Comparison of ENCODE assay signal across 27 cellular contexts in genomic region chr2:71554706-71555056, GRCh38.
"Had no signal": no experiment of that assay in that cellular context is flagged by ENCODE, and none has a peak within 500 bp of the region (broad histone marks: within the 10 kb centered on the region; RNA-seq: fewer than 3 reads in every experiment).

No MANE protein-coding gene starts in this region.

- H3K27me3 Mint-ChIP-seq: activated CD4-positive, alpha-beta memory T cell treated with anti-CD3 and anti-CD28 coated beads for 36 hours; activated CD4-positive, alpha-beta T cell treated with anti-CD3 and anti-CD28 coated beads, Interleukin-2, amount 10 ng/mL, durations not matched to agents 7 days and 5 days; activated naive CD4-positive, alpha-beta T cell treated with anti-CD3 and anti-CD28 coated beads, Interleukin-2, amount 10 ng/mL, durations not matched to agents 7 days and 5 days; activated naive CD8-positive, alpha-beta T cell treated with anti-CD3 and anti-CD28 coated beads for 36 hours had no signal

- H3K9me3 ChIP-seq: ascending aorta, body of pancreas, MG63 had no signal

- FAIRE-seq: bronchial epithelial cell, RCC 7860, TTC549 had no signal

- H3K27ac ChIP-seq: ascending aorta, VCaP had no signal

- H3K27me3 ChIP-seq: ascending aorta, body of pancreas, MG63 had no signal

- H3K4me1 ChIP-seq: ascending aorta had no signal

- H3K4me1 Mint-ChIP-seq: activated CD4-positive, alpha-beta T cell treated with anti-CD3 and anti-CD28 coated beads, Interleukin-2, amount 10 ng/mL, durations not matched to agents 7 days and 5 days; activated naive CD4-positive, alpha-beta T cell treated with anti-CD3 and anti-CD28 coated beads, Interleukin-2, amount 10 ng/mL, durations not matched to agents 7 days and 5 days; activated naive CD8-positive, alpha-beta T cell treated with anti-CD3 and anti-CD28 coated beads for 36 hours had no signal

- ATAC-seq: activated T-cell treated with anti-CD3 and anti-CD28 coated beads, Interleukin-2, amount 50 U/mL, for 4 hours; body of pancreas; PC-3 had no signal

- H3K36me3 ChIP-seq: ascending aorta, MG63 had no signal

- H3K27ac Mint-ChIP-seq: activated CD4-positive, alpha-beta memory T cell treated with anti-CD3 and anti-CD28 coated beads for 36 hours; activated CD4-positive, alpha-beta T cell treated with anti-CD3 and anti-CD28 coated beads, Interleukin-2, amount 10 ng/mL, durations not matched to agents 7 days and 5 days; activated naive CD4-positive, alpha-beta T cell treated with anti-CD3 and anti-CD28 coated beads, Interleukin-2, amount 10 ng/mL, durations not matched to agents 7 days and 5 days; activated naive CD8-positive, alpha-beta T cell treated with anti-CD3 and anti-CD28 coated beads for 36 hours had no signal

- H3K36me3 Mint-ChIP-seq: activated CD4-positive, alpha-beta memory T cell treated with anti-CD3 and anti-CD28 coated beads for 36 hours; activated naive CD4-positive, alpha-beta T cell treated with anti-CD3 and anti-CD28 coated beads, Interleukin-2, amount 10 ng/mL, durations not matched to agents 7 days and 5 days; activated naive CD8-positive, alpha-beta T cell treated with anti-CD3 and anti-CD28 coated beads for 36 hours had no signal

- H3K4me3 Mint-ChIP-seq: activated CD4-positive, alpha-beta memory T cell treated with anti-CD3 and anti-CD28 coated beads for 36 hours; activated CD4-positive, alpha-beta T cell treated with anti-CD3 and anti-CD28 coated beads, Interleukin-2, amount 10 ng/mL, durations not matched to agents 7 days and 5 days; activated naive CD4-positive, alpha-beta T cell treated with anti-CD3 and anti-CD28 coated beads, Interleukin-2, amount 10 ng/mL, durations not matched to agents 7 days and 5 days; activated naive CD8-positive, alpha-beta T cell treated with anti-CD3 and anti-CD28 coated beads for 36 hours; activated T-cell treated with anti-CD3 and anti-CD28 coated beads, Interleukin-2, amount 50 U/mL, for 4 hours had no signal

- H3K4me3 ChIP-seq: ascending aorta, body of pancreas, MG63 had no signal

- H3K9me3 Mint-ChIP-seq: activated CD4-positive, alpha-beta memory T cell treated with anti-CD3 and anti-CD28 coated beads for 36 hours; activated CD4-positive, alpha-beta T cell treated with anti-CD3 and anti-CD28 coated beads, Interleukin-2, amount 10 ng/mL, durations not matched to agents 7 days and 5 days; activated naive CD4-positive, alpha-beta T cell treated with anti-CD3 and anti-CD28 coated beads, Interleukin-2, amount 10 ng/mL, durations not matched to agents 7 days and 5 days; activated naive CD8-positive, alpha-beta T cell treated with anti-CD3 and anti-CD28 coated beads for 36 hours; activated T-cell treated with anti-CD3 and anti-CD28 coated beads, Interleukin-2, amount 50 U/mL, for 4 hours had no signal

- DNase-seq: activated CD4-positive, alpha-beta memory T cell treated with anti-CD3 and anti-CD28 coated beads for 36 hours; activated CD4-positive, alpha-beta T cell treated with anti-CD3 and anti-CD28 coated beads, Interleukin-2, amount 10 ng/mL, durations not matched to agents 7 days and 5 days; activated CD4-positive, CD25-positive, alpha-beta regulatory T cell; activated CD8-positive, alpha-beta memory T cell treated with anti-CD3 and anti-CD28 coated beads for 24 hours; activated naive CD4-positive, alpha-beta T cell treated with anti-CD3 and anti-CD28 coated beads, Interleukin-2, amount 10 ng/mL, durations not matched to agents 7 days and 5 days; activated naive CD8-positive, alpha-beta T cell treated with anti-CD3 and anti-CD28 coated beads for 36 hours; activated T-cell treated with anti-CD3 and anti-CD28 coated beads, Interleukin-2, amount 50 U/mL, for 4 hours; body of pancreas; central memory CD4-positive, alpha-beta T cell; MG63; MV-4-11; NCI-H1092 treated with DMSO at 0.1 percent for 48 hours; NCI-H1436; NCI-H1694 treated with DMSO at 0.1 percent for 48 hours; NCI-H2029 treated with DMSO at 0.1 percent for 48 hours; NCI-H345; NCI-H510A; NCI-H526 treated with DMSO at 0.1 percent for 48 hours; PC-3; SHP77 treated with DMSO at 0.1 percent for 48 hours; T-helper 2 cell; T1000 had no signal
